Comparison of ENCODE assay signal across 10 cellular contexts in genomic region chr3:71056327-71056726, GRCh38.
DNase-seq lines count a peak whose midpoint lies in the region; ATAC-seq and TF ChIP-seq lines count a peak whose summit lies in the region.
"Had no signal": no experiment of that assay in that cellular context is flagged by ENCODE, and none has a peak within 500 bp of the region (broad histone marks: within the 10 kb centered on the region; RNA-seq: fewer than 3 reads in every experiment).

No MANE protein-coding gene starts in this region.

- H3K4me1 Mint-ChIP-seq in stimulated activated naive CD8-positive, alpha-beta T cell treated with anti-CD3 and anti-CD28 coated beads, Interleukin-15, Interleukin-2, amounts not matched to agents 100 ng/mL and 50 ng/mL, for 24 hours (ENCODE audit: low read depth): peaks cover 100% of the 10 kb centered on the region

- H3K9me3 Mint-ChIP-seq in stimulated activated naive CD8-positive, alpha-beta T cell treated with anti-CD3 and anti-CD28 coated beads, Interleukin-15, Interleukin-2, amounts not matched to agents 100 ng/mL and 50 ng/mL, for 24 hours: no peaks in the 10 kb centered on the region

- no peak for TF ChIP-seq CTCF in choroid plexus epithelial cell (conservative IDR thresholded peaks at IDR 0.05; ENCODE audit: low read depth, low read length)

- no peak for ATAC-seq in stimulated activated naive CD8-positive, alpha-beta T cell treated with anti-CD3 and anti-CD28 coated beads, Interleukin-15, Interleukin-2, amounts not matched to agents 100 U/mL and 50 U/mL, for 24 hours

- H3K27ac Mint-ChIP-seq in stimulated activated naive CD8-positive, alpha-beta T cell treated with anti-CD3 and anti-CD28 coated beads, Interleukin-15, Interleukin-2, amounts not matched to agents 100 ng/mL and 50 ng/mL, for 24 hours: peak overlapping the region; percentile 98

- H3K36me3 ChIP-seq in mucosa of stomach (ENCODE audit: control insufficient read depth, insufficient read depth, low read length): no peaks in the 10 kb centered on the region

- no peaks in the 10 kb centered on the region for H3K27me3 ChIP-seq in mucosa of stomach (ENCODE audit: control insufficient read depth, insufficient read depth, low read length)

- peaks cover 76% of the 10 kb centered on the region for H3K4me1 ChIP-seq in mucosa of stomach (ENCODE audit: control insufficient read depth, insufficient read depth, low read length)

- H3K36me3 Mint-ChIP-seq in stimulated activated naive CD8-positive, alpha-beta T cell treated with anti-CD3 and anti-CD28 coated beads, Interleukin-15, Interleukin-2, amounts not matched to agents 100 ng/mL and 50 ng/mL, for 24 hours (ENCODE audit: low read depth): peaks cover 68% of the 10 kb centered on the region

- no peaks in the 10 kb centered on the region for H3K9me3 ChIP-seq in mucosa of stomach (ENCODE audit: control insufficient read depth, low read length)

- peak overlapping the region; percentile 18 for H3K9ac ChIP-seq in mucosa of stomach (ENCODE audit: low read length)

- no peak for DNase-seq in stimulated activated naive CD8-positive, alpha-beta T cell treated with anti-CD3 and anti-CD28 coated beads, Interleukin-15, Interleukin-2, amounts not matched to agents 100 U/mL and 50 U/mL, for 24 hours
- DNase-seq in choroid plexus epithelial cell (ENCODE audit: low read depth) (peak; percentile 56), NOMO-1 (lab: John Stamatoyannopoulos, UW; ENCODE audit: unreplicated experiment in 2 of 2) (no peak), 8988T (no peak), NCI-H446 (lab: John Stamatoyannopoulos, UW) (no peak), MV-4-11 (lab: John Stamatoyannopoulos, UW) (no peak)
- DNase-seq: NCI-H1436 treated with DMSO at 0.1 percent for 48 hours; stimulated activated CD4-positive, alpha-beta T cell treated with anti-CD3 and anti-CD28 coated beads, Interleukin-2, amount 100 ng/mL, for 48 hours had no signal

- no peaks in the 10 kb centered on the region for H3K27me3 Mint-ChIP-seq in stimulated activated naive CD8-positive, alpha-beta T cell treated with anti-CD3 and anti-CD28 coated beads, Interleukin-15, Interleukin-2, amounts not matched to agents 100 ng/mL and 50 ng/mL, for 24 hours

- H3K4me3 ChIP-seq in choroid plexus epithelial cell (ENCODE audit: low read depth, low read length) (no peak overlapping the region), mucosa of stomach (ENCODE audit: low read length) (no peak overlapping the region)

- peak overlapping the region; percentile 75 for H3K4me3 Mint-ChIP-seq in stimulated activated naive CD8-positive, alpha-beta T cell treated with anti-CD3 and anti-CD28 coated beads, Interleukin-15, Interleukin-2, amounts not matched to agents 100 ng/mL and 50 ng/mL, for 24 hours
